9 cellular contexts compared by ENCODE assay signal in genomic region chr15:70111203-70112017, GRCh38. TPM values are rescaled to one million over a fixed set of nuclear protein-coding genes. Genes with fewer than 3 reads are reported as not detected.
DNase-seq lines count a peak whose midpoint lies in the region; ATAC-seq and TF ChIP-seq lines count a peak whose summit lies in the region.
"Had no signal": no experiment of that assay in that cellular context is flagged by ENCODE, and none has a peak within 500 bp of the region (broad histone marks: within the 10 kb centered on the region; RNA-seq: fewer than 3 reads in every experiment).

No MANE protein-coding gene starts in this region.

- H3K27ac Mint-ChIP-seq in activated naive CD4-positive, alpha-beta T cell treated with anti-CD3 and anti-CD28 coated beads for 36 hours, result no peak overlapping the region
- H3K27ac Mint-ChIP-seq: CD4-positive, CD25-positive, alpha-beta regulatory T cell had no signal

- H4K20me1 ChIP-seq in KMS-11 (ENCODE audit: insufficient read depth), result no peaks in the 10 kb centered on the region

- no peak overlapping the region for H2AFZ ChIP-seq in ACC112 (ENCODE audit: low read length, unreplicated experiment)
- no peak overlapping the region for H2AFZ ChIP-seq in KMS-11 (ENCODE audit: low read depth)

- H3K27me3 ChIP-seq in ACC112 (ENCODE audit: insufficient read depth, low read length) (no peaks in the 10 kb centered on the region), KMS-11 (ENCODE audit: insufficient read depth, low read depth) (no peaks in the 10 kb centered on the region), Panc1 (ENCODE audit: control insufficient read depth, insufficient read depth, low read length) (no peaks in the 10 kb centered on the region)

- TF ChIP-seq POLR2A in erythroblast (IDR thresholded peaks at IDR 0.05; ENCODE audit: low read length), result no peak

- H3K4me1 ChIP-seq in ACC112 (ENCODE audit: control insufficient read depth, insufficient read depth, low read length, unreplicated experiment) (peaks cover 12% of the 10 kb centered on the region), KMS-11 (ENCODE audit: low read depth, poor library complexity, severe bottlenecking) (peaks cover 7% of the 10 kb centered on the region), Panc1 (ENCODE audit: control insufficient read depth, insufficient read depth, low read length) (peaks cover 8% of the 10 kb centered on the region; the same call in 1 of the 2 replicates)

- H3K36me3 ChIP-seq in ACC112 (ENCODE audit: insufficient read depth, low read length) (no peaks in the 10 kb centered on the region), KMS-11 (ENCODE audit: insufficient read depth) (no peaks in the 10 kb centered on the region), Panc1 (ENCODE audit: control insufficient read depth, insufficient read depth, low read length) (no peaks in the 10 kb centered on the region)

- no TSS peak for BruUV-seq in Panc1 (replicated peaks; lab: Mats Ljungman, UMichigan)

- no peak for DNase-seq in Panc1 (ENCODE audit: low read depth, low spot score)
- DNase-seq in erythroblast (lab: John Stamatoyannopoulos, UW), result peak; percentile 52 to 61
- DNase-seq in mucosa of gallbladder (ENCODE audit: low spot score), result peak; percentile 80
- no peak for DNase-seq in activated naive CD4-positive, alpha-beta T cell treated with anti-CD3 and anti-CD28 coated beads for 36 hours
- no peak for DNase-seq in activated CD4-positive, alpha-beta T cell treated with anti-CD3 and anti-CD28 coated beads for 48 hours
- DNase-seq: CD4-positive, CD25-positive, alpha-beta regulatory T cell had no signal

- H3K9ac ChIP-seq in KMS-11, result no peak overlapping the region

- H3K27ac ChIP-seq in ACC112 (ENCODE audit: low read depth, low read length) (0 out of 2 replicates have a peak overlapping the region, but pooled peaks have one; percentile 1), KMS-11 (no peak overlapping the region), Panc1 (ENCODE audit: low read length) (peak overlapping the region; percentile 60; the same call in 1 of the 2 replicates)

- no peaks in the 10 kb centered on the region for H3K36me3 Mint-ChIP-seq in activated naive CD4-positive, alpha-beta T cell treated with anti-CD3 and anti-CD28 coated beads for 36 hours (ENCODE audit: low read depth)
- H3K36me3 Mint-ChIP-seq: CD4-positive, CD25-positive, alpha-beta regulatory T cell had no signal

- peak overlapping the region; percentile 8; the same call in 1 of the 2 replicates for H3K4me2 ChIP-seq in KMS-11

- intact Hi-C loops in Panc1 (cut with micrococcal nuclease; ENCODE audit: unreplicated experiment), result loop anchor here (1.0 kb wide), 1 partner anchor 10 kb away; no protein-coding TSS in a partner anchor
- intact Hi-C loops in activated naive CD4-positive, alpha-beta T cell treated with anti-CD3 and anti-CD28 coated beads for 36 hours (cut with micrococcal nuclease), result no loop called here

- ATAC-seq in Panc1 (peak; percentile 93), GM18498 (IDR thresholded peaks at IDR 0.05; ENCODE audit: unreplicated experiment) (no peak)

- H3K9me3 Mint-ChIP-seq in activated naive CD4-positive, alpha-beta T cell treated with anti-CD3 and anti-CD28 coated beads for 36 hours, result no peaks in the 10 kb centered on the region
- H3K9me3 Mint-ChIP-seq: CD4-positive, CD25-positive, alpha-beta regulatory T cell had no signal

- no peaks in the 10 kb centered on the region for H3K4me1 Mint-ChIP-seq in activated naive CD4-positive, alpha-beta T cell treated with anti-CD3 and anti-CD28 coated beads for 36 hours (ENCODE audit: low read depth)
- H3K4me1 Mint-ChIP-seq: CD4-positive, CD25-positive, alpha-beta regulatory T cell had no signal

- peak overlapping the region; percentile 52 for H3K4me3 ChIP-seq in ACC112 (ENCODE audit: low read depth, low read length)
- H3K4me3 ChIP-seq in KMS-11 (IDR thresholded peaks at IDR 0.05; ENCODE audit: insufficient read depth, low read depth, low read length), result no peak overlapping the region
- H3K4me3 ChIP-seq in Panc1 (ENCODE audit: low read depth in 2 of 2, low read length in 2 of 2), result no peak overlapping the region

- no peak overlapping the region for H3K4me3 Mint-ChIP-seq in activated naive CD4-positive, alpha-beta T cell treated with anti-CD3 and anti-CD28 coated beads for 36 hours
- H3K4me3 Mint-ChIP-seq: CD4-positive, CD25-positive, alpha-beta regulatory T cell had no signal

- no peaks in the 10 kb centered on the region for H3K27me3 Mint-ChIP-seq in activated naive CD4-positive, alpha-beta T cell treated with anti-CD3 and anti-CD28 coated beads for 36 hours (ENCODE audit: low read depth)

- in situ Hi-C loops in Panc1 (cut with HindIII; ENCODE audit: low pct_unique_long_range_greater_than_20kb, low sequenced_read_pairs), result no loop called here

- H3K9me3 ChIP-seq in Panc1 (ENCODE audit: control insufficient read depth, insufficient read depth, low read depth, low read length), result no peaks in the 10 kb centered on the region

- CTCF ChIA-PET in Panc1 (lab: Charles Lee), result interaction anchor here (0.6 to 0.7 kb wide), 2 partner anchors 9 to 128 kb away, joined by 3 read pairs; no protein-coding TSS in a partner anchor
- CTCF ChIA-PET in activated naive CD4-positive, alpha-beta T cell treated with anti-CD3 and anti-CD28 coated beads for 36 hours (lab: Charles Lee), result no interaction called here

- TF ChIP-seq CTCF in KMS-11 (conservative IDR thresholded peaks at IDR 0.05; ENCODE audit: low read depth, low read length) (no peak), Panc1 (IDR thresholded peaks at IDR 0.05) (no peak)

- POLR2A ChIA-PET in Panc1 (lab: Charles Lee), result no interaction called here

- H3K79me2 ChIP-seq in ACC112 (ENCODE audit: control insufficient read depth, insufficient read depth, low read length, unreplicated experiment), result no peaks in the 10 kb centered on the region
- H3K79me2 ChIP-seq in KMS-11 (ENCODE audit: insufficient read depth, low read depth), result no peaks in the 10 kb centered on the region

RNA-seq across cellular contexts. Expression of gene TLE3, which starts 13.7 kb away (rescaled TPM):
- total RNA-seq in Panc1 (2021; ENCODE audit: unreplicated experiment), result 132 TPM
- 94.7 TPM for polyA plus RNA-seq in Panc1 (2012; ENCODE audit: insufficient read length)
- 42.5 TPM for total RNA-seq in mucosa of gallbladder
- 100 to 1,000 TPM; 105 to 109 TPM for total RNA-seq in activated naive CD4-positive, alpha-beta T cell treated with anti-CD3 and anti-CD28 coated beads for 36 hours

Comparison
In these comparisons a context has a peak if more than half of its experiments do, and no peak if none do; other contexts are left out.
1. DNase-seq: peak in erythroblast (2 of 2) and mucosa of gallbladder (single experiment); none in Panc1 (single experiment), activated naive CD4-positive, alpha-beta T cell treated with anti-CD3 and anti-CD28 coated beads for 36 hours (single experiment) and activated CD4-positive, alpha-beta T cell treated with anti-CD3 and anti-CD28 coated beads for 48 hours (single experiment).